In the genomic region with DNA sequence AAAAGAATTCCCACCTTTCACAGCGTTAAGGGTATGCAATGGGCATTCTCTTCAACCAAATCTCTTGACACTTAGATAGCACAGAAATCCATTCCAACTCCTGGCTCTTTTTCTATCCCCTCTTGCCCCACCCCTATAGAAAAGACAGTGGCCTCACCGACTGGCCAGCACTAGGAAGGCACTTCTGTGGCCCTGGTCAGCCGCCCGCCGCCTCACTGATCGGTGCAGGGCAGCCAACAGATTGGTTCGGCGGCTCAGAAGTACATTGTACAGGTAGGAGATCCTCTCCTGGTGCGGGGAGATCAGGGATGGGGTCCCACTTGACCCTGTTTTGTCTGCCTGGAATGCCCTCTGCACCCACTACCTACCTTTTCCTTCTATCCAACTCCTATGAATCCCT, we compare ENCODE assay signal across 24 cellular contexts. TPM values are rescaled to one million over a fixed set of nuclear protein-coding genes. Genes with fewer than 3 reads are reported as not detected.
"Had no signal": no experiment of that assay in that cellular context is flagged by ENCODE, and none has a peak within 500 bp of the region (broad histone marks: within the 10 kb centered on the region; RNA-seq: fewer than 3 reads in every experiment).

No MANE protein-coding gene starts in this region.

- H3K9ac ChIP-seq: SK-N-SH had no signal

- H3K4me3 ChIP-seq: MG63 had no signal

- H3K27me3 ChIP-seq: MG63 had no signal

- H3K9me3 ChIP-seq: MG63, SK-N-SH had no signal

- DNase-seq: IMR-90, Karpas-422, KG1, MG63, NCI-H1092, NCI-H1105 treated with DMSO at 0.1 percent for 48 hours, NCI-H1417 treated with DMSO at 0.1 percent for 48 hours, NCI-H146, NCI-H1694 treated with DMSO at 0.1 percent for 48 hours, NCI-H1930, NCI-H2081, NCI-H2107, NCI-H2227 treated with DMSO at 0.1 percent for 48 hours, NCI-H446, NCI-H510A, NCI-H524 treated with DMSO at 0.1 percent for 48 hours, NCI-H69, NCI-H774, RPMI8226, SHP77, SK-N-SH, SW 1271 had no signal

- H3K4me2 ChIP-seq: SK-N-SH had no signal

- FAIRE-seq: RCC 7860 had no signal

RNA-seq across cellular contexts. Expression of a gene that starts 9.3 kb away (rescaled TPM):
- total RNA-seq: IMR-90 had no signal

RNA-seq across cellular contexts. Expression of a gene that starts 9.3 kb away (rescaled TPM):
- total RNA-seq: IMR-90, SK-MEL-5 had no signal
- polyA plus RNA-seq: IMR-90, SK-N-SH had no signal

RNA-seq across cellular contexts. Expression of a gene that starts 30.9 kb away (rescaled TPM):
- total RNA-seq: IMR-90 had no signal
- polyA plus RNA-seq: IMR-90, SK-N-SH had no signal
